18 cellular contexts compared by ENCODE assay signal in genomic region chr1:12300706-12301105, GRCh38.
DNase-seq lines count a peak whose midpoint lies in the region; ATAC-seq, FAIRE-seq and TF ChIP-seq lines count a peak whose summit lies in the region.
"Had no signal": no experiment of that assay in that cellular context is flagged by ENCODE, and none has a peak within 500 bp of the region (broad histone marks: within the 10 kb centered on the region; RNA-seq: fewer than 3 reads in every experiment).

No MANE protein-coding gene starts in this region.

- H3K9me3 ChIP-seq in cardiac muscle cell (ENCODE audit: low read depth) (no peaks in the 10 kb centered on the region), right cardiac atrium (ENCODE audit: control insufficient read depth, low read length) (no peaks in the 10 kb centered on the region), gastroesophageal sphincter (no peaks in the 10 kb centered on the region), lung (ENCODE audit: control insufficient read depth in 2 of 2, insufficient read depth in 1 of 2, low read length in 1 of 2) (no peaks in the 10 kb centered on the region), tibial artery (no peaks in the 10 kb centered on the region)

- no peak for DNase-seq in cardiac muscle cell (ENCODE audit: low read depth in 1 of 2, low spot score in 1 of 2)
- no peak for DNase-seq in right cardiac atrium
- no peak for DNase-seq in lung (ENCODE audit: low spot score)
- no peak for DNase-seq in tibial artery
- DNase-seq in frontal cortex (ENCODE audit: low spot score in 2 of 2): no peak
- no peak for DNase-seq in G401 (ENCODE audit: low spot score)
- DNase-seq: 8988T; Calu3; CD8-positive, alpha-beta T cell; DMS79 treated with DMSO at 0.1 percent for 48 hours; HCEC 1CT; HFFc6 had no signal

- TF ChIP-seq EP300 in gastroesophageal sphincter (IDR thresholded peaks at IDR 0.05): no peak

- no peak overlapping the region for H3K4me3 ChIP-seq in cardiac muscle cell
- H3K4me3 ChIP-seq in right cardiac atrium (ENCODE audit: low read length): no peak overlapping the region
- H3K4me3 ChIP-seq in gastroesophageal sphincter: no peak overlapping the region
- H3K4me3 ChIP-seq in lung: no peak overlapping the region
- no peak overlapping the region for H3K4me3 ChIP-seq in tibial artery
- H3K4me3 ChIP-seq: BLaER1 treated with 17β-estradiol and CSF1 and Interleukin-3, amounts not matched to agents 10 nM and 100 nM; GM12878; GM23338 had no signal

- WGBS in right cardiac atrium: 69% methylated on average over 4 of the region's 4 CpGs
- 37 to 62% methylated on average over 4 of the region's 4 CpGs for WGBS in gastroesophageal sphincter (ENCODE audit: low coverage in 1 of 2), 2 donors
- WGBS in lung, 2 donors: 68 to 87% methylated on average over 4 of the region's 4 CpGs

- in situ Hi-C loops in G401 (cut with HindIII; ENCODE audit: low sequenced_read_pairs): no loop called here

- intact Hi-C loops in right cardiac atrium (cut with DNase I): no loop called here
- intact Hi-C loops in tibial artery (cut with DNase I; ENCODE audit: low total_unique reads): no loop called here

- no peak for FAIRE-seq in frontal cortex (lab: Jason Lieb, UNC)
- FAIRE-seq: GM12878, H54 had no signal

- no peak for ATAC-seq in right cardiac atrium
- no peak for ATAC-seq in gastroesophageal sphincter
- ATAC-seq in lung (ENCODE audit: insufficient read depth, low FRiP score): peak; percentile 47
- ATAC-seq in GM18873 (IDR thresholded peaks at IDR 0.05; ENCODE audit: low FRiP score, unreplicated experiment): no peak
- ATAC-seq: CD8-positive, alpha-beta T cell; GM12878; GM23338 had no signal

- TF ChIP-seq CTCF in cardiac muscle cell (IDR thresholded peaks at IDR 0.05; ENCODE audit: low read depth, low read length) (no peak), gastroesophageal sphincter (IDR thresholded peaks at IDR 0.05) (no peak), lung (IDR thresholded peaks at IDR 0.05; ENCODE audit: control extremely low read depth, extremely low read depth) (no peak), tibial artery (IDR thresholded peaks at IDR 0.05) (no peak)

- H3K36me3 ChIP-seq in cardiac muscle cell (peaks cover 15% of the 10 kb centered on the region), gastroesophageal sphincter (peaks cover 0 to 71% of the 10 kb centered on the region in 2 donors), lung (ENCODE audit: control insufficient read depth in 2 of 2, insufficient read depth in 2 of 2, low read length in 2 of 2) (peaks cover 17 to 21% of the 10 kb centered on the region in 2 donors), tibial artery (peaks cover 30 to 96% (median 65%) of the 10 kb centered on the region in 3 donors)

- peaks cover 13% of the 10 kb centered on the region for H3K4me1 ChIP-seq in cardiac muscle cell (ENCODE audit: low read depth)
- no peaks in the 10 kb centered on the region for H3K4me1 ChIP-seq in right cardiac atrium (ENCODE audit: control insufficient read depth, insufficient read depth, low read length)
- H3K4me1 ChIP-seq in gastroesophageal sphincter: peaks cover 0 to 29% (median 0%) of the 10 kb centered on the region in 3 donors
- H3K4me1 ChIP-seq in lung (ENCODE audit: control insufficient read depth in 2 of 2, insufficient read depth in 2 of 2, low read length in 2 of 2): peaks cover 0 to 7% of the 10 kb centered on the region in 2 donors
- peaks cover 0 to 11% (median 0%) of the 10 kb centered on the region in 4 donors for H3K4me1 ChIP-seq in tibial artery

- no peak for TF ChIP-seq POLR2A in gastroesophageal sphincter (IDR thresholded peaks at IDR 0.05)

- H3K27me3 ChIP-seq in cardiac muscle cell (no peaks in the 10 kb centered on the region), right cardiac atrium (ENCODE audit: control insufficient read depth, insufficient read depth) (no peaks in the 10 kb centered on the region), gastroesophageal sphincter (no peaks in the 10 kb centered on the region), lung (ENCODE audit: control insufficient read depth, insufficient read depth) (no peaks in the 10 kb centered on the region), tibial artery (no peaks in the 10 kb centered on the region)
- H3K27me3 ChIP-seq: BLaER1 treated with 17β-estradiol and CSF1 and Interleukin-3, amounts not matched to agents 10 nM and 100 nM had no signal

- peak overlapping the region; percentile 51 for H3K27ac ChIP-seq in cardiac muscle cell
- no peak overlapping the region for H3K27ac ChIP-seq in right cardiac atrium (ENCODE audit: low read length)
- peak overlapping the region in 3 of 4 donors; percentile 28 to 41 (median 33) for H3K27ac ChIP-seq in gastroesophageal sphincter
- no peak overlapping the region for H3K27ac ChIP-seq in lung (ENCODE audit: low read depth in 1 of 2, low read length in 1 of 2)
- peak overlapping the region; percentile 3 to 25 for H3K27ac ChIP-seq in tibial artery
- H3K27ac ChIP-seq: BLaER1 treated with 17β-estradiol and CSF1 and Interleukin-3, amounts not matched to agents 10 nM and 100 nM had no signal

Comparison
In these comparisons a context has a peak if more than half of its experiments do, and no peak if none do; other contexts are left out.
1. H3K27ac ChIP-seq: peak in cardiac muscle cell (single experiment), gastroesophageal sphincter (3 of 4) and tibial artery (2 of 2); none in right cardiac atrium (single experiment) and lung (0 of 2).